ENCODE assay signal across 1 cellular context in the genomic region with DNA sequence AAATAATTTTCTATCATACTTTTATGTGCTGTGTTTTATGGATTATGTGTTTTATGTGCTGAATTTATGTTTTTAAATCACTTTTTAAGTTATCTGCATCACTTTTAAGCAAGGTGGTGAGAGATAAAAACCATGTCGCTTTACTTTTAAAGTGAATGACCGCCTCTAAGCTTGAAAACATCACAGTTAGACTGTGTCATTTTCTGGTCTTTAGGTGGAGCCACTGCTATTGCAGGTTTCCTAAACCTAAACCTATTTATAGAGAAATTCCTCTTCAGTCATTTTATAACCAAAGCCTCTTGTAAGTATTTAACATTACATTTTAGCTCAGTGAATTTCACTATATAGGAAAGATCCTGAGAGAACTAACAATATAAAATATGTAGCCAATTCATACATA.
TF ChIP-seq lines count a peak whose summit lies in the region.

No MANE protein-coding gene starts in this region.

TF ChIP-seq in IMR-90, 13 proteins besides CTCF, POLR2A, EP300 and RAD21:
- no peak for TF ChIP-seq SMC3 (IDR thresholded peaks at IDR 0.05; ENCODE audit: low read depth, low read length)
- TF ChIP-seq MXI1 (IDR thresholded peaks at IDR 0.05; ENCODE audit: borderline replicate concordance, low read depth, low read length), result no peak
- TF ChIP-seq MAFK (IDR thresholded peaks at IDR 0.05; ENCODE audit: low read depth, low read length), result no peak
- TF ChIP-seq MAZ (IDR thresholded peaks at IDR 0.05; ENCODE audit: borderline replicate concordance, low read depth, low read length), result no peak
- no peak for TF ChIP-seq CEBPB (IDR thresholded peaks at IDR 0.05; ENCODE audit: low read depth, low read length)
- TF ChIP-seq ELK1 (IDR thresholded peaks at IDR 0.05; ENCODE audit: borderline replicate concordance, low read depth, low read length), result no peak
- TF ChIP-seq NFE2L2 (IDR thresholded peaks at IDR 0.05; ENCODE audit: low read depth, low read length), result no peak
- TF ChIP-seq FOS (IDR thresholded peaks at IDR 0.05; ENCODE audit: low read depth, low read length), result no peak
- no peak for TF ChIP-seq RFX5 (IDR thresholded peaks at IDR 0.05; ENCODE audit: low read depth, low read length)
- no peak for TF ChIP-seq RCOR1 (IDR thresholded peaks at IDR 0.05; ENCODE audit: insufficient replicate concordance, low read length)
- TF ChIP-seq, protein P1, sequence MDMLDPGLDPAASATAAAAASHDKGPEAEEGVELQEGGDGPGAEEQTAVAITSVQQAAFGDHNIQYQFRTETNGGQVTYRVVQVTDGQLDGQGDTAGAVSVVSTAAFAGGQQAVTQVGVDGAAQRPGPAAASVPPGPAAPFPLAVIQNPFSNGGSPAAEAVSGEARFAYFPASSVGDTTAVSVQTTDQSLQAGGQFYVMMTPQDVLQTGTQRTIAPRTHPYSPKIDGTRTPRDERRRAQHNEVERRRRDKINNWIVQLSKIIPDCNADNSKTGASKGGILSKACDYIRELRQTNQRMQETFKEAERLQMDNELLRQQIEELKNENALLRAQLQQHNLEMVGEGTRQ (IDR thresholded peaks at IDR 0.05; ENCODE audit: low read depth, low read length), result no peak
- no peak for TF ChIP-seq CHD1 (IDR thresholded peaks at IDR 0.05; ENCODE audit: low read depth, low read length)
